Comparison of ENCODE assay signal across 15 cellular contexts in genomic region chr2:236354973-236355595, GRCh38.
A peak's percentile ranks its signal among the peaks of the same experiment; 100 is the strongest.
DNase-seq lines count a peak whose midpoint lies in the region; ATAC-seq and TF ChIP-seq lines count a peak whose summit lies in the region.
"Had no signal": no experiment of that assay in that cellular context is flagged by ENCODE, and none has a peak within 500 bp of the region (broad histone marks: within the 10 kb centered on the region; RNA-seq: fewer than 3 reads in every experiment).

No MANE protein-coding gene starts in this region.

- H3K36me3 Mint-ChIP-seq in T-helper 17 cell (ENCODE audit: low read depth) = no peaks in the 10 kb centered on the region
- no peaks in the 10 kb centered on the region for H3K36me3 Mint-ChIP-seq in GM23338 (ENCODE audit: low read depth)
- H3K36me3 Mint-ChIP-seq: CD4-positive, alpha-beta memory T cell had no signal

- no peak overlapping the region for H3K4me3 Mint-ChIP-seq in T-helper 17 cell
- no peak overlapping the region for H3K4me3 Mint-ChIP-seq in GM23338
- H3K4me3 Mint-ChIP-seq: B cell; CD4-positive, alpha-beta memory T cell had no signal

- H3K9me3 ChIP-seq in right atrium auricular region (no peaks in the 10 kb centered on the region), T-helper 17 cell (ENCODE audit: control insufficient read depth, low read length, poor library complexity, severe bottlenecking) (no peaks in the 10 kb centered on the region), testis (no peaks in the 10 kb centered on the region)

- no peaks in the 10 kb centered on the region for H3K79me2 ChIP-seq in GM23338 (replicated peaks; ENCODE audit: insufficient read depth)

- H3K36me3 ChIP-seq in right atrium auricular region (no peaks in the 10 kb centered on the region), testis (ENCODE audit: low read depth, missing control alignments) (no peaks in the 10 kb centered on the region), GM23338 (ENCODE audit: insufficient read depth) (no peaks in the 10 kb centered on the region)

- H3K27me3 Mint-ChIP-seq in T-helper 17 cell (peaks cover 22% of the 10 kb centered on the region), GM23338 (ENCODE audit: insufficient read depth, low read depth, poor library complexity) (peaks cover 2% of the 10 kb centered on the region)

- no peak for ATAC-seq in left cardiac atrium
- no peak for ATAC-seq in T-helper 17 cell
- no peak for ATAC-seq in left lobe of liver
- ATAC-seq in GM23338 = no peak

- H3K27me3 ChIP-seq in right atrium auricular region (no peaks in the 10 kb centered on the region), testis (no peaks in the 10 kb centered on the region), GM23338 (ENCODE audit: insufficient read depth) (no peaks in the 10 kb centered on the region)

- H3K27ac ChIP-seq in right atrium auricular region (no peak overlapping the region), testis (no peak overlapping the region), GM23338 (ENCODE audit: low read depth) (no peak overlapping the region)
- H3K27ac ChIP-seq: GM23248 had no signal

- TF ChIP-seq CTCF in right atrium auricular region (IDR thresholded peaks at IDR 0.05) (no peak), testis (IDR thresholded peaks at IDR 0.05) (no peak), GM23338 (conservative IDR thresholded peaks at IDR 0.05; ENCODE audit: low read depth in 2 of 2) (no peak)

- intact Hi-C loops in left cardiac atrium (cut with DNase I) (loop anchor here (5.0 kb wide), 3 partner anchors 157 to 707 kb away; no protein-coding TSS in a partner anchor), testis (cut with DNase I; ENCODE audit: low total_unique reads) (no loop called here)

- peaks cover 20% of the 10 kb centered on the region for H3K4me1 Mint-ChIP-seq in T-helper 17 cell
- peaks cover 9% of the 10 kb centered on the region for H3K4me1 Mint-ChIP-seq in GM23338
- H3K4me1 Mint-ChIP-seq: B cell had no signal

- no peaks in the 10 kb centered on the region for H3K9me2 ChIP-seq in GM23338 (ENCODE audit: insufficient read depth)

- H2AFZ ChIP-seq in GM23338 = no peak overlapping the region
- H2AFZ ChIP-seq: GM23248 had no signal

- peak; percentile 52 for DNase-seq in right atrium auricular region (ENCODE audit: low spot score)
- no peak for DNase-seq in left cardiac atrium
- DNase-seq in T-helper 17 cell = no peak
- DNase-seq in left lobe of liver (ENCODE audit: low spot score) = peak; percentile 37
- peak; percentile 11 for DNase-seq in testis
- DNase-seq in activated CD4-positive, CD25-positive, alpha-beta regulatory T cell treated with anti-CD3 and anti-CD28 coated beads, Interleukin-2, amount 50 U/mL, for 72 hours = no peak
- DNase-seq in DMS53 (lab: John Stamatoyannopoulos, UW) = no peak
- no peak for DNase-seq in GM23338 (ENCODE audit: low spot score)
- DNase-seq: C1 segment of cervical spinal cord; CD4-positive, alpha-beta memory T cell; DMS79 treated with DMSO at 0.1 percent for 48 hours; EL; GM23248; H7 had no signal

- H3K27ac Mint-ChIP-seq in T-helper 17 cell = peak overlapping the region; percentile 86
- H3K27ac Mint-ChIP-seq in GM23338 = no peak overlapping the region
- H3K27ac Mint-ChIP-seq: B cell had no signal

- TF ChIP-seq POLR2A in testis (IDR thresholded peaks at IDR 0.05) = no peak

- H3K4me3 ChIP-seq in right atrium auricular region (no peak overlapping the region), testis (no peak overlapping the region), GM23338 (no peak overlapping the region)
- H3K4me3 ChIP-seq: GM23248 had no signal

- H3K9me3 Mint-ChIP-seq in GM23338 = no peaks in the 10 kb centered on the region
- H3K9me3 Mint-ChIP-seq: CD4-positive, alpha-beta memory T cell had no signal

- H4K20me1 ChIP-seq in GM23338 (replicated peaks; ENCODE audit: insufficient read depth) = no peaks in the 10 kb centered on the region

- 87 to 91% methylated on average over 21 of the region's 21 CpGs for WGBS in testis, 2 donors

- H3K4me1 ChIP-seq in right atrium auricular region (no peaks in the 10 kb centered on the region), testis (no peaks in the 10 kb centered on the region), GM23338 (ENCODE audit: insufficient read depth) (no peaks in the 10 kb centered on the region)

- H3K4me2 ChIP-seq in GM23338 = no peak overlapping the region

- H3F3A ChIP-seq in GM23338 (replicated peaks; ENCODE audit: low read depth) = no peaks in the 10 kb centered on the region

TF ChIP-seq in GM23338, 12 proteins besides CTCF, POLR2A, EP300 and RAD21 (continues in another document):
- TF ChIP-seq STAT1 (IDR thresholded peaks at IDR 0.05; ENCODE audit: unreplicated experiment) = no peak
- TF ChIP-seq EZH2phosphoT487 (IDR thresholded peaks at IDR 0.05; ENCODE audit: unreplicated experiment) = no peak
- no peak for TF ChIP-seq ZNF114 (CRISPR knock-in tag; IDR thresholded peaks at IDR 0.05)
- TF ChIP-seq, protein P1, sequence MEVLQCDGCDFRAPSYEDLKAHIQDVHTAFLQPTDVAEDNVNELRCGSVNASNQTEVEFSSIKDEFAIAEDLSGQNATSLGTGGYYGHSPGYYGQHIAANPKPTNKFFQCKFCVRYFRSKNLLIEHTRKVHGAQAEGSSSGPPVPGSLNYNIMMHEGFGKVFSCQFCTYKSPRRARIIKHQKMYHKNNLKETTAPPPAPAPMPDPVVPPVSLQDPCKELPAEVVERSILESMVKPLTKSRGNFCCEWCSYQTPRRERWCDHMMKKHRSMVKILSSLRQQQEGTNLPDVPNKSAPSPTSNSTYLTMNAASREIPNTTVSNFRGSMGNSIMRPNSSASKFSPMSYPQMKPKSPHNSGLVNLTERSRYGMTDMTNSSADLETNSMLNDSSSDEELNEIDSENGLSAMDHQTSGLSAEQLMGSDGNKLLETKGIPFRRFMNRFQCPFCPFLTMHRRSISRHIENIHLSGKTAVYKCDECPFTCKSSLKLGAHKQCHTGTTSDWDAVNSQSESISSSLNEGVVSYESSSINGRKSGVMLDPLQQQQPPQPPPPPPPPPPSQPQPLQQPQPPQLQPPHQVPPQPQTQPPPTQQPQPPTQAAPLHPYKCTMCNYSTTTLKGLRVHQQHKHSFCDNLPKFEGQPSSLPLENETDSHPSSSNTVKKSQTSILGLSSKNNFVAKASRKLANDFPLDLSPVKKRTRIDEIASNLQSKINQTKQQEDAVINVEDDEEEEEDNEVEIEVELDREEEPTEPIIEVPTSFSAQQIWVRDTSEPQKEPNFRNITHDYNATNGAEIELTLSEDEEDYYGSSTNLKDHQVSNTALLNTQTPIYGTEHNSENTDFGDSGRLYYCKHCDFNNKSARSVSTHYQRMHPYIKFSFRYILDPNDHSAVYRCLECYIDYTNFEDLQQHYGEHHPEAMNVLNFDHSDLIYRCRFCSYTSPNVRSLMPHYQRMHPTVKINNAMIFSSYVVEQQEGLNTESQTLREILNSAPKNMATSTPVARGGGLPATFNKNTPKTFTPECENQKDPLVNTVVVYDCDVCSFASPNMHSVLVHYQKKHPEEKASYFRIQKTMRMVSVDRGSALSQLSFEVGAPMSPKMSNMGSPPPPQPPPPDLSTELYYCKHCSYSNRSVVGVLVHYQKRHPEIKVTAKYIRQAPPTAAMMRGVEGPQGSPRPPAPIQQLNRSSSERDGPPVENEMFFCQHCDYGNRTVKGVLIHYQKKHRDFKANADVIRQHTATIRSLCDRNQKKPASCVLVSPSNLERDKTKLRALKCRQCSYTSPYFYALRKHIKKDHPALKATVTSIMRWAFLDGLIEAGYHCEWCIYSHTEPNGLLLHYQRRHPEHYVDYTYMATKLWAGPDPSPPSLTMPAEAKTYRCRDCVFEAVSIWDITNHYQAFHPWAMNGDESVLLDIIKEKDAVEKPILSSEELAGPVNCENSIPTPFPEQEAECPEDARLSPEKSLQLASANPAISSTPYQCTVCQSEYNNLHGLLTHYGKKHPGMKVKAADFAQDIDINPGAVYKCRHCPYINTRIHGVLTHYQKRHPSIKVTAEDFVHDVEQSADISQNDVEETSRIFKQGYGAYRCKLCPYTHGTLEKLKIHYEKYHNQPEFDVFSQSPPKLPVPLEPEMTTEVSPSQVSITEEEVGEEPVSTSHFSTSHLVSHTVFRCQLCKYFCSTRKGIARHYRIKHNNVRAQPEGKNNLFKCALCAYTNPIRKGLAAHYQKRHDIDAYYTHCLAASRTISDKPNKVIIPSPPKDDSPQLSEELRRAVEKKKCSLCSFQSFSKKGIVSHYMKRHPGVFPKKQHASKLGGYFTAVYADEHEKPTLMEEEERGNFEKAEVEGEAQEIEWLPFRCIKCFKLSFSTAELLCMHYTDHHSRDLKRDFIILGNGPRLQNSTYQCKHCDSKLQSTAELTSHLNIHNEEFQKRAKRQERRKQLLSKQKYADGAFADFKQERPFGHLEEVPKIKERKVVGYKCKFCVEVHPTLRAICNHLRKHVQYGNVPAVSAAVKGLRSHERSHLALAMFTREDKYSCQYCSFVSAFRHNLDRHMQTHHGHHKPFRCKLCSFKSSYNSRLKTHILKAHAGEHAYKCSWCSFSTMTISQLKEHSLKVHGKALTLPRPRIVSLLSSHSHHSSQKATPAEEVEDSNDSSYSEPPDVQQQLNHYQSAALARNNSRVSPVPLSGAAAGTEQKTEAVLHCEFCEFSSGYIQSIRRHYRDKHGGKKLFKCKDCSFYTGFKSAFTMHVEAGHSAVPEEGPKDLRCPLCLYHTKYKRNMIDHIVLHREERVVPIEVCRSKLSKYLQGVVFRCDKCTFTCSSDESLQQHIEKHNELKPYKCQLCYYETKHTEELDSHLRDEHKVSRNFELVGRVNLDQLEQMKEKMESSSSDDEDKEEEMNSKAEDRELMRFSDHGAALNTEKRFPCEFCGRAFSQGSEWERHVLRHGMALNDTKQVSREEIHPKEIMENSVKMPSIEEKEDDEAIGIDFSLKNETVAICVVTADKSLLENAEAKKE (CRISPR knock-in tag; IDR thresholded peaks at IDR 0.05) = no peak
- no peak for TF ChIP-seq NANOG (IDR thresholded peaks at IDR 0.05; ENCODE audit: borderline replicate concordance)
- no peak for TF ChIP-seq JUNB (IDR thresholded peaks at IDR 0.05; ENCODE audit: unreplicated experiment)
- TF ChIP-seq CREB1 (CRISPR knock-in tag; IDR thresholded peaks at IDR 0.05; ENCODE audit: low read depth) = no peak
- no peak for TF ChIP-seq POLR2AphosphoS5 (IDR thresholded peaks at IDR 0.05; ENCODE audit: low read depth)
- TF ChIP-seq ETS1 (IDR thresholded peaks at IDR 0.05) = no peak

Comparison
In these comparisons a context has a peak if more than half of its experiments do, and no peak if none do; other contexts are left out.
1. DNase-seq: peak in right atrium auricular region (single experiment), left lobe of liver (single experiment) and testis (single experiment); none in left cardiac atrium (single experiment), T-helper 17 cell (0 of 3), activated CD4-positive, CD25-positive, alpha-beta regulatory T cell treated with anti-CD3 and anti-CD28 coated beads, Interleukin-2, amount 50 U/mL, for 72 hours (single experiment), DMS53 (single experiment) and GM23338 (single experiment).